1 cellular context compared by ENCODE assay signal in the genomic region with DNA sequence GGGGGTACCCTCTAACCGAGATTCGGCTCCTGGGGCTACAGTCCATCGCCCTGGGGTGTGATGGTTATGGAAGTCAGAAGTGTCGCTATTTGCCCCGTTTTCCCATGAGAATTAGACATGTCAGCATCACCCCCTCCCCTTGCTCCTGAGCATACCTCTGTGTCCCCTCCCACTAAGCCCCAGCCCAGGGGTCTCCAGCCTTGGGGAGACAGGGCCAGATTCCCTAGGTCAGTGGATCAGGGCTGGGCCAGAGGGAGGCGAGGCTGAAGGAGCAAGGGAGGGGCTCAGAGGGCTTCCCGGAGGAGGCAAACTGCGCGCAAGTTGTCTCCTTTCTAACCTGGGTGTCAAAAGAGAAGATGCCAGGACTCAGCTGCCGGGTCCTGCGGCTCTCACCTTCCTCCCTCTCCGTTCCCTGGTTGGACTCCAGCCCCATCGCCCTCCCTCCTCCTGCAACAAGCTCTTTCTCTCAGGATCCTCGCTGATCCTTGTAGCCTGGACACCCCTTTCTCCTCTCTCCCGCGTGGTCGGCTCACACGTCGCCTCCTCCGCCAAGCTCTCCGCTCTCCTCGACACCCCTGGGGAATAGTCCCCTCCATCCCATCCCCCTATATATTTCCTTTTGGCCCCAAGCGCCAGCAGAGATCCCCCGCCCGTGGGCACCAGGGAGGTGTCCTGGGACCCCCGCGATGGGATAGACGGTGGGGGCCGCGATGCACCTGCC.
TF ChIP-seq lines count a peak whose summit lies in the region.

No MANE protein-coding gene starts in this region.

TF ChIP-seq in HEK293, 187 proteins besides CTCF, POLR2A, EP300 and RAD21 (continued from another document):
- TF ChIP-seq ZNF660 (tag by site-specific recombination; IDR thresholded peaks at IDR 0.05) (no peak), SP7 (tag by site-specific recombination; IDR thresholded peaks at IDR 0.05) (peak; percentile 66), REPIN1 (tag by site-specific recombination; IDR thresholded peaks at IDR 0.05; ENCODE audit: low read depth) (no peak), ZNF544 (tag by site-specific recombination; IDR thresholded peaks at IDR 0.05) (no peak), ZNF791 (tag by site-specific recombination; IDR thresholded peaks at IDR 0.05) (no peak), ZNF391 (tag by site-specific recombination; IDR thresholded peaks at IDR 0.05; ENCODE audit: borderline replicate concordance, low read depth) (peak; percentile 60; the same call in 1 of the 2 replicates), ZIC2 (tag by site-specific recombination; IDR thresholded peaks at IDR 0.05) (peak; percentile 29; the same call in 1 of the 2 replicates), ZNF221 (tag by site-specific recombination; IDR thresholded peaks at IDR 0.05; ENCODE audit: borderline replicate concordance) (no peak), ZNF426 (tag by site-specific recombination; IDR thresholded peaks at IDR 0.05) (no peak), RBAK (tag by site-specific recombination; IDR thresholded peaks at IDR 0.05) (no peak), KLF1 (tag by site-specific recombination; IDR thresholded peaks at IDR 0.05) (peak; percentile 18; the same call in 1 of the 2 replicates), ZNF335 (tag by site-specific recombination; conservative IDR thresholded peaks at IDR 0.05) (peak; percentile 82), ZNF777 (tag by site-specific recombination; IDR thresholded peaks at IDR 0.05; ENCODE audit: borderline replicate concordance) (0 out of 2 replicates have a peak, but pooled peaks have one; percentile 43), ZBTB1 (tag by site-specific recombination; IDR thresholded peaks at IDR 0.05) (peak; percentile 64; the same call in 1 of the 2 replicates), ZNF416 (tag by site-specific recombination; IDR thresholded peaks at IDR 0.05) (no peak), ZFP3 (tag by site-specific recombination; IDR thresholded peaks at IDR 0.05; ENCODE audit: low read depth) (no peak), ZBTB7A (tag by site-specific recombination; IDR thresholded peaks at IDR 0.05; ENCODE audit: low read depth) (peak; percentile 47; the same call in 1 of the 2 replicates), ZBTB20 (tag by site-specific recombination; IDR thresholded peaks at IDR 0.05) (peak; percentile 50; the same call in 1 of the 2 replicates), ZNF23 (tag by site-specific recombination; IDR thresholded peaks at IDR 0.05; ENCODE audit: borderline replicate concordance) (no peak), MZF1 (tag by site-specific recombination; IDR thresholded peaks at IDR 0.05; ENCODE audit: borderline replicate concordance) (no peak; the same call in 1 of the 2 replicates), ZNF133 (tag by site-specific recombination; IDR thresholded peaks at IDR 0.05) (no peak), TRIM28 (IDR thresholded peaks at IDR 0.05; ENCODE audit: borderline replicate concordance, low read length) (no peak), PRDM1 (tag by site-specific recombination; IDR thresholded peaks at IDR 0.05) (peak; percentile 72)
- TF ChIP-seq, protein P1, sequence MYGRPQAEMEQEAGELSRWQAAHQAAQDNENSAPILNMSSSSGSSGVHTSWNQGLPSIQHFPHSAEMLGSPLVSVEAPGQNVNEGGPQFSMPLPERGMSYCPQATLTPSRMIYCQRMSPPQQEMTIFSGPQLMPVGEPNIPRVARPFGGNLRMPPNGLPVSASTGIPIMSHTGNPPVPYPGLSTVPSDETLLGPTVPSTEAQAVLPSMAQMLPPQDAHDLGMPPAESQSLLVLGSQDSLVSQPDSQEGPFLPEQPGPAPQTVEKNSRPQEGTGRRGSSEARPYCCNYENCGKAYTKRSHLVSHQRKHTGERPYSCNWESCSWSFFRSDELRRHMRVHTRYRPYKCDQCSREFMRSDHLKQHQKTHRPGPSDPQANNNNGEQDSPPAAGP (tag by site-specific recombination; IDR thresholded peaks at IDR 0.05): peak; percentile 73; the same call in 1 of the 2 replicates
- TF ChIP-seq, protein P2, sequence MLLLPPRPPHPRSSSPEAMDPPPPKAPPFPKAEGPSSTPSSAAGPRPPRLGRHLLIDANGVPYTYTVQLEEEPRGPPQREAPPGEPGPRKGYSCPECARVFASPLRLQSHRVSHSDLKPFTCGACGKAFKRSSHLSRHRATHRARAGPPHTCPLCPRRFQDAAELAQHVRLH (tag by site-specific recombination; IDR thresholded peaks at IDR 0.05): no peak
- TF ChIP-seq, protein P3, sequence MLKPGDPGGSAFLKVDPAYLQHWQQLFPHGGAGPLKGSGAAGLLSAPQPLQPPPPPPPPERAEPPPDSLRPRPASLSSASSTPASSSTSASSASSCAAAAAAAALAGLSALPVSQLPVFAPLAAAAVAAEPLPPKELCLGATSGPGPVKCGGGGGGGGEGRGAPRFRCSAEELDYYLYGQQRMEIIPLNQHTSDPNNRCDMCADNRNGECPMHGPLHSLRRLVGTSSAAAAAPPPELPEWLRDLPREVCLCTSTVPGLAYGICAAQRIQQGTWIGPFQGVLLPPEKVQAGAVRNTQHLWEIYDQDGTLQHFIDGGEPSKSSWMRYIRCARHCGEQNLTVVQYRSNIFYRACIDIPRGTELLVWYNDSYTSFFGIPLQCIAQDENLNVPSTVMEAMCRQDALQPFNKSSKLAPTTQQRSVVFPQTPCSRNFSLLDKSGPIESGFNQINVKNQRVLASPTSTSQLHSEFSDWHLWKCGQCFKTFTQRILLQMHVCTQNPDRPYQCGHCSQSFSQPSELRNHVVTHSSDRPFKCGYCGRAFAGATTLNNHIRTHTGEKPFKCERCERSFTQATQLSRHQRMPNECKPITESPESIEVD (tag by site-specific recombination; IDR thresholded peaks at IDR 0.05): no peak
- TF ChIP-seq, protein P4, sequence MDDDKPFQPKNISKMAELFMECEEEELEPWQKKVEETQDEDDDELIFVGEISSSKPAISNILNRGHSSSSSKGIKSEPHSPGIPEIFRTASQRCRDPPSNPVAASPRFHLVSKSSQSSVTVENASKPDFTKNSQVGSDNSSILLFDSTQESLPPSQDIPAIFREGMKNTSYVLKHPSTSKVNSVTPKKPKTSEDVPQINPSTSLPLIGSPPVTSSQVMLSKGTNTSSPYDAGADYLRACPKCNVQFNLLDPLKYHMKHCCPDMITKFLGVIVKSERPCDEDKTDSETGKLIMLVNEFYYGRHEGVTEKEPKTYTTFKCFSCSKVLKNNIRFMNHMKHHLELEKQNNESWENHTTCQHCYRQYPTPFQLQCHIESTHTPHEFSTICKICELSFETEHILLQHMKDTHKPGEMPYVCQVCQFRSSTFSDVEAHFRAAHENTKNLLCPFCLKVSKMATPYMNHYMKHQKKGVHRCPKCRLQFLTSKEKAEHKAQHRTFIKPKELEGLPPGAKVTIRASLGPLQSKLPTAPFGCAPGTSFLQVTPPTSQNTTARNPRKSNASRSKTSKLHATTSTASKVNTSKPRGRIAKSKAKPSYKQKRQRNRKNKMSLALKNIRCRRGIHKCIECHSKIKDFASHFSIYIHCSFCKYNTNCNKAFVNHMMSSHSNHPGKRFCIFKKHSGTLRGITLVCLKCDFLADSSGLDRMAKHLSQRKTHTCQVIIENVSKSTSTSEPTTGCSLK (tag by site-specific recombination; IDR thresholded peaks at IDR 0.05): no peak
- TF ChIP-seq, protein P5, sequence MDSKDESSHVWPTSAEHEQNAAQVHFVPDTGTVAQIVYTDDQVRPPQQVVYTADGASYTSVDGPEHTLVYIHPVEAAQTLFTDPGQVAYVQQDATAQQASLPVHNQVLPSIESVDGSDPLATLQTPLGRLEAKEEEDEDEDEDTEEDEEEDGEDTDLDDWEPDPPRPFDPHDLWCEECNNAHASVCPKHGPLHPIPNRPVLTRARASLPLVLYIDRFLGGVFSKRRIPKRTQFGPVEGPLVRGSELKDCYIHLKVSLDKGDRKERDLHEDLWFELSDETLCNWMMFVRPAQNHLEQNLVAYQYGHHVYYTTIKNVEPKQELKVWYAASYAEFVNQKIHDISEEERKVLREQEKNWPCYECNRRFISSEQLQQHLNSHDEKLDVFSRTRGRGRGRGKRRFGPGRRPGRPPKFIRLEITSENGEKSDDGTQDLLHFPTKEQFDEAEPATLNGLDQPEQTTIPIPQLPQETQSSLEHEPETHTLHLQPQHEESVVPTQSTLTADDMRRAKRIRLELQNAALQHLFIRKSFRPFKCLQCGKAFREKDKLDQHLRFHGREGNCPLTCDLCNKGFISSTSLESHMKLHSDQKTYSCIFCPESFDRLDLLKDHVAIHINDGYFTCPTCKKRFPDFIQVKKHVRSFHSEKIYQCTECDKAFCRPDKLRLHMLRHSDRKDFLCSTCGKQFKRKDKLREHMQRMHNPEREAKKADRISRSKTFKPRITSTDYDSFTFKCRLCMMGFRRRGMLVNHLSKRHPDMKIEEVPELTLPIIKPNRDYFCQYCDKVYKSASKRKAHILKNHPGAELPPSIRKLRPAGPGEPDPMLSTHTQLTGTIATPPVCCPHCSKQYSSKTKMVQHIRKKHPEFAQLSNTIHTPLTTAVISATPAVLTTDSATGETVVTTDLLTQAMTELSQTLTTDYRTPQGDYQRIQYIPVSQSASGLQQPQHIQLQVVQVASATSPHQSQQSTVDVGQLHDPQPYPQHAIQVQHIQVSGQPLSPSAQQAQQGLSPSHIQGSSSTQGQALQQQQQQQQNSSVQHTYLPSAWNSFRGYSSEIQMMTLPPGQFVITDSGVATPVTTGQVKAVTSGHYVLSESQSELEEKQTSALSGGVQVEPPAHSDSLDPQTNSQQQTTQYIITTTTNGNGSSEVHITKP (tag by site-specific recombination; IDR thresholded peaks at IDR 0.05): peak; percentile 81
